In the genomic region with DNA sequence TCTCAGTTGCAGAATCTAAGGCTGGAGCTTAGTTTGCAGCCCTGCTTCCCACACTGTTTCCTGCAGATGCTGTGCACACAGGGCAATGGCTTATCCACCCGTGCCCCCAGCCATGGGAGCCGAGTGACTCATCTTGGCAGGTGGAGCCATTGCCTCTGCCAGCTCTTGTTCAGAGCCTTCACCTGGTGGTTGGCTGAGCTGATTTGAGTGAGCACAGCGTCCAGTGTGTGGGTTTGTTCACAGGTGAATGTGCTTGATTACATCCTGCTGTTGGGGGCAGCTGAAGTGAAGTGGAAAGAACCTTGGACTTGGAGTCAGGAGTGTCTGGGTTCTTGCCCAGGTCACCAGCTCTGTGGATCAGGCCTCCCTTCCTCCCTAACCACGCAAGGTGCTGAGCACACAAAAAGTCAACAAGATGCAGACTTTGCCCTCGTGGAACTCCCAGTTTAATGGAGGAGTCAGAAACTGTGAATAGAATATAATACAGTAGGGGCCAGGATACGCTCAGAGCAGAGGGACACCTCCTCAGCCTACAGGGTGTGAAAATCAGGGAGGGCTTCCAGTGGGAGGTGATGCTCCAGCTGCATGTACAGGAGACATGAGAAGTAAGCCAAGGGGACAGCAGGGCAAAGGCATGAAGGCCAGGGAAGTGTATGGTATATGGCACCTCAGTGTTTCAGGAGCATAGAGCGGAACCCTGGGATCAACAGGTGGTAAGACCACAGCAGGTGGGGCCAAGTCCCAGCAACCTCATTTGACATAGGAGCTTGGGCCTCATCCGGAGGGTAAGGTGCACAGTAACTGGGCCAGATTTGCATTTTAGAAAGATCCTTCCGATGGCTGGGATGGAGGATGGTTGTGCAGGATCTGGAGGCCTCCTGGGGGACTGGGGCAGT, we compare ENCODE assay signal across 1 cellular context.
TF ChIP-seq lines count a peak whose summit lies in the region.

No MANE protein-coding gene starts in this region.

TF ChIP-seq in GM23338, 12 proteins besides CTCF, POLR2A, EP300 and RAD21 (continued from another document):
- TF ChIP-seq, protein P1, sequence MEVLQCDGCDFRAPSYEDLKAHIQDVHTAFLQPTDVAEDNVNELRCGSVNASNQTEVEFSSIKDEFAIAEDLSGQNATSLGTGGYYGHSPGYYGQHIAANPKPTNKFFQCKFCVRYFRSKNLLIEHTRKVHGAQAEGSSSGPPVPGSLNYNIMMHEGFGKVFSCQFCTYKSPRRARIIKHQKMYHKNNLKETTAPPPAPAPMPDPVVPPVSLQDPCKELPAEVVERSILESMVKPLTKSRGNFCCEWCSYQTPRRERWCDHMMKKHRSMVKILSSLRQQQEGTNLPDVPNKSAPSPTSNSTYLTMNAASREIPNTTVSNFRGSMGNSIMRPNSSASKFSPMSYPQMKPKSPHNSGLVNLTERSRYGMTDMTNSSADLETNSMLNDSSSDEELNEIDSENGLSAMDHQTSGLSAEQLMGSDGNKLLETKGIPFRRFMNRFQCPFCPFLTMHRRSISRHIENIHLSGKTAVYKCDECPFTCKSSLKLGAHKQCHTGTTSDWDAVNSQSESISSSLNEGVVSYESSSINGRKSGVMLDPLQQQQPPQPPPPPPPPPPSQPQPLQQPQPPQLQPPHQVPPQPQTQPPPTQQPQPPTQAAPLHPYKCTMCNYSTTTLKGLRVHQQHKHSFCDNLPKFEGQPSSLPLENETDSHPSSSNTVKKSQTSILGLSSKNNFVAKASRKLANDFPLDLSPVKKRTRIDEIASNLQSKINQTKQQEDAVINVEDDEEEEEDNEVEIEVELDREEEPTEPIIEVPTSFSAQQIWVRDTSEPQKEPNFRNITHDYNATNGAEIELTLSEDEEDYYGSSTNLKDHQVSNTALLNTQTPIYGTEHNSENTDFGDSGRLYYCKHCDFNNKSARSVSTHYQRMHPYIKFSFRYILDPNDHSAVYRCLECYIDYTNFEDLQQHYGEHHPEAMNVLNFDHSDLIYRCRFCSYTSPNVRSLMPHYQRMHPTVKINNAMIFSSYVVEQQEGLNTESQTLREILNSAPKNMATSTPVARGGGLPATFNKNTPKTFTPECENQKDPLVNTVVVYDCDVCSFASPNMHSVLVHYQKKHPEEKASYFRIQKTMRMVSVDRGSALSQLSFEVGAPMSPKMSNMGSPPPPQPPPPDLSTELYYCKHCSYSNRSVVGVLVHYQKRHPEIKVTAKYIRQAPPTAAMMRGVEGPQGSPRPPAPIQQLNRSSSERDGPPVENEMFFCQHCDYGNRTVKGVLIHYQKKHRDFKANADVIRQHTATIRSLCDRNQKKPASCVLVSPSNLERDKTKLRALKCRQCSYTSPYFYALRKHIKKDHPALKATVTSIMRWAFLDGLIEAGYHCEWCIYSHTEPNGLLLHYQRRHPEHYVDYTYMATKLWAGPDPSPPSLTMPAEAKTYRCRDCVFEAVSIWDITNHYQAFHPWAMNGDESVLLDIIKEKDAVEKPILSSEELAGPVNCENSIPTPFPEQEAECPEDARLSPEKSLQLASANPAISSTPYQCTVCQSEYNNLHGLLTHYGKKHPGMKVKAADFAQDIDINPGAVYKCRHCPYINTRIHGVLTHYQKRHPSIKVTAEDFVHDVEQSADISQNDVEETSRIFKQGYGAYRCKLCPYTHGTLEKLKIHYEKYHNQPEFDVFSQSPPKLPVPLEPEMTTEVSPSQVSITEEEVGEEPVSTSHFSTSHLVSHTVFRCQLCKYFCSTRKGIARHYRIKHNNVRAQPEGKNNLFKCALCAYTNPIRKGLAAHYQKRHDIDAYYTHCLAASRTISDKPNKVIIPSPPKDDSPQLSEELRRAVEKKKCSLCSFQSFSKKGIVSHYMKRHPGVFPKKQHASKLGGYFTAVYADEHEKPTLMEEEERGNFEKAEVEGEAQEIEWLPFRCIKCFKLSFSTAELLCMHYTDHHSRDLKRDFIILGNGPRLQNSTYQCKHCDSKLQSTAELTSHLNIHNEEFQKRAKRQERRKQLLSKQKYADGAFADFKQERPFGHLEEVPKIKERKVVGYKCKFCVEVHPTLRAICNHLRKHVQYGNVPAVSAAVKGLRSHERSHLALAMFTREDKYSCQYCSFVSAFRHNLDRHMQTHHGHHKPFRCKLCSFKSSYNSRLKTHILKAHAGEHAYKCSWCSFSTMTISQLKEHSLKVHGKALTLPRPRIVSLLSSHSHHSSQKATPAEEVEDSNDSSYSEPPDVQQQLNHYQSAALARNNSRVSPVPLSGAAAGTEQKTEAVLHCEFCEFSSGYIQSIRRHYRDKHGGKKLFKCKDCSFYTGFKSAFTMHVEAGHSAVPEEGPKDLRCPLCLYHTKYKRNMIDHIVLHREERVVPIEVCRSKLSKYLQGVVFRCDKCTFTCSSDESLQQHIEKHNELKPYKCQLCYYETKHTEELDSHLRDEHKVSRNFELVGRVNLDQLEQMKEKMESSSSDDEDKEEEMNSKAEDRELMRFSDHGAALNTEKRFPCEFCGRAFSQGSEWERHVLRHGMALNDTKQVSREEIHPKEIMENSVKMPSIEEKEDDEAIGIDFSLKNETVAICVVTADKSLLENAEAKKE (CRISPR knock-in tag; IDR thresholded peaks at IDR 0.05), result no peak
- TF ChIP-seq, protein P2, sequence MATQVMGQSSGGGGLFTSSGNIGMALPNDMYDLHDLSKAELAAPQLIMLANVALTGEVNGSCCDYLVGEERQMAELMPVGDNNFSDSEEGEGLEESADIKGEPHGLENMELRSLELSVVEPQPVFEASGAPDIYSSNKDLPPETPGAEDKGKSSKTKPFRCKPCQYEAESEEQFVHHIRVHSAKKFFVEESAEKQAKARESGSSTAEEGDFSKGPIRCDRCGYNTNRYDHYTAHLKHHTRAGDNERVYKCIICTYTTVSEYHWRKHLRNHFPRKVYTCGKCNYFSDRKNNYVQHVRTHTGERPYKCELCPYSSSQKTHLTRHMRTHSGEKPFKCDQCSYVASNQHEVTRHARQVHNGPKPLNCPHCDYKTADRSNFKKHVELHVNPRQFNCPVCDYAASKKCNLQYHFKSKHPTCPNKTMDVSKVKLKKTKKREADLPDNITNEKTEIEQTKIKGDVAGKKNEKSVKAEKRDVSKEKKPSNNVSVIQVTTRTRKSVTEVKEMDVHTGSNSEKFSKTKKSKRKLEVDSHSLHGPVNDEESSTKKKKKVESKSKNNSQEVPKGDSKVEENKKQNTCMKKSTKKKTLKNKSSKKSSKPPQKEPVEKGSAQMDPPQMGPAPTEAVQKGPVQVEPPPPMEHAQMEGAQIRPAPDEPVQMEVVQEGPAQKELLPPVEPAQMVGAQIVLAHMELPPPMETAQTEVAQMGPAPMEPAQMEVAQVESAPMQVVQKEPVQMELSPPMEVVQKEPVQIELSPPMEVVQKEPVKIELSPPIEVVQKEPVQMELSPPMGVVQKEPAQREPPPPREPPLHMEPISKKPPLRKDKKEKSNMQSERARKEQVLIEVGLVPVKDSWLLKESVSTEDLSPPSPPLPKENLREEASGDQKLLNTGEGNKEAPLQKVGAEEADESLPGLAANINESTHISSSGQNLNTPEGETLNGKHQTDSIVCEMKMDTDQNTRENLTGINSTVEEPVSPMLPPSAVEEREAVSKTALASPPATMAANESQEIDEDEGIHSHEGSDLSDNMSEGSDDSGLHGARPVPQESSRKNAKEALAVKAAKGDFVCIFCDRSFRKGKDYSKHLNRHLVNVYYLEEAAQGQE (IDR thresholded peaks at IDR 0.05; ENCODE audit: unreplicated experiment), result no peak
- no peak for TF ChIP-seq POLR2AphosphoS5 (IDR thresholded peaks at IDR 0.05; ENCODE audit: low read depth)
